Comparison of ENCODE assay signal across 29 cellular contexts in genomic region chr9:134635431-134636141, GRCh38. TPM values are rescaled to one million over a fixed set of nuclear protein-coding genes. Genes with fewer than 3 reads are reported as not detected.
DNase-seq lines count a peak whose midpoint lies in the region; ATAC-seq and TF ChIP-seq lines count a peak whose summit lies in the region.
"Had no signal": no experiment of that assay in that cellular context is flagged by ENCODE, and none has a peak within 500 bp of the region (broad histone marks: within the 10 kb centered on the region; RNA-seq: fewer than 3 reads in every experiment).

No MANE protein-coding gene starts in this region.

- H3K4me3 ChIP-seq in right atrium auricular region: no peak overlapping the region
- no peak overlapping the region for H3K4me3 ChIP-seq in right cardiac atrium (ENCODE audit: low read length)
- H3K4me3 ChIP-seq in neural progenitor cell: no peak overlapping the region
- H3K4me3 ChIP-seq: ascending aorta, dorsolateral prefrontal cortex, prostate gland, skin epidermis, upper lobe of left lung had no signal

- H3K9me3 Mint-ChIP-seq in neural progenitor cell: no peaks in the 10 kb centered on the region
- H3K9me3 Mint-ChIP-seq: activated CD4-positive, alpha-beta T cell treated with anti-CD3 and anti-CD28 coated beads, Interleukin-2, amount 10 ng/mL, durations not matched to agents 7 days and 5 days; activated T-helper 1 cell treated with anti-CD3 and anti-CD28 coated beads, Interleukin-12 subunit alpha, Interleukin-12 subunit beta, Interleukin-2, Interleukin-4 antibody, amounts not matched to agents 30 ng/mL and 10 ng/mL and 1 ng/mL, durations not matched to agents 14 hours and 24 hours and 36 hours had no signal

- peaks cover 0 to 3% of the 10 kb centered on the region in 2 donors for H3K4me1 ChIP-seq in right atrium auricular region
- no peaks in the 10 kb centered on the region for H3K4me1 ChIP-seq in right cardiac atrium (ENCODE audit: control insufficient read depth, insufficient read depth, low read length)
- H3K4me1 ChIP-seq in neural progenitor cell: peaks cover 3% of the 10 kb centered on the region
- H3K4me1 ChIP-seq: ascending aorta, Caco-2 had no signal

- no peak overlapping the region for H3K9ac ChIP-seq in neural progenitor cell

- H3K27me3 ChIP-seq in right atrium auricular region (no peaks in the 10 kb centered on the region), right cardiac atrium (ENCODE audit: control insufficient read depth, insufficient read depth) (no peaks in the 10 kb centered on the region), neural progenitor cell (no peaks in the 10 kb centered on the region)
- H3K27me3 ChIP-seq: ascending aorta, upper lobe of left lung had no signal

- H3K27me3 Mint-ChIP-seq in neural progenitor cell (ENCODE audit: insufficient read depth, low read depth): peaks cover 13% of the 10 kb centered on the region

- peaks cover 2% of the 10 kb centered on the region for H3F3A ChIP-seq in neural progenitor cell (ENCODE audit: low read depth)

- no peaks in the 10 kb centered on the region for H3K79me2 ChIP-seq in neural progenitor cell (ENCODE audit: low read depth)

- no peaks in the 10 kb centered on the region for H4K20me1 ChIP-seq in neural progenitor cell (ENCODE audit: low read depth)

- H3K4me3 Mint-ChIP-seq in neural progenitor cell: no peak overlapping the region
- H3K4me3 Mint-ChIP-seq: activated CD4-positive, alpha-beta T cell treated with anti-CD3 and anti-CD28 coated beads, Interleukin-2, amount 10 ng/mL, durations not matched to agents 7 days and 5 days; activated naive CD8-positive, alpha-beta T cell; activated T-helper 1 cell treated with anti-CD3 and anti-CD28 coated beads, Interleukin-12 subunit alpha, Interleukin-12 subunit beta, Interleukin-2, Interleukin-4 antibody, amounts not matched to agents 30 ng/mL and 10 ng/mL and 1 ng/mL, durations not matched to agents 14 hours and 24 hours and 36 hours; B cell had no signal

- H3K36me3 Mint-ChIP-seq in neural progenitor cell: no peaks in the 10 kb centered on the region
- H3K36me3 Mint-ChIP-seq: activated naive CD8-positive, alpha-beta T cell had no signal

- DNase-seq in Right ventricle myocardium superior: peak; percentile 9
- no peak for DNase-seq in right atrium auricular region (ENCODE audit: low spot score)
- peak; percentile 5 to 47 (median 37) for DNase-seq in right cardiac atrium
- DNase-seq in neural progenitor cell (ENCODE audit: low spot score): no peak
- no peak for DNase-seq in NCI-H2171 treated with DMSO at 0.1 percent for 48 hours (lab: John Stamatoyannopoulos, UW)
- no peak for DNase-seq in NCI-H748 treated with DMSO at 0.1 percent for 48 hours (lab: John Stamatoyannopoulos, UW)
- DNase-seq in RKO (ENCODE audit: low spot score): no peak
- DNase-seq: activated CD4-positive, alpha-beta T cell treated with anti-CD3 and anti-CD28 coated beads, Interleukin-2, amount 10 ng/mL, durations not matched to agents 7 days and 5 days; Caco-2; central memory CD4-positive, alpha-beta T cell; DMS79; GF-D8; Kasumi-1; midbrain; NCI-H187; NCI-H69; stimulated activated CD4-positive, alpha-beta T cell treated with anti-CD3 and anti-CD28 coated beads, Interleukin-1b, Interleukin-23, amount 100 ng/mL, for 48 hours had no signal

- no peaks in the 10 kb centered on the region for H3K36me3 ChIP-seq in right atrium auricular region
- no peaks in the 10 kb centered on the region for H3K36me3 ChIP-seq in neural progenitor cell
- H3K36me3 ChIP-seq: ascending aorta, prostate gland, upper lobe of left lung had no signal

- no peak overlapping the region for H2AFZ ChIP-seq in neural progenitor cell (replicated peaks)

- no peak for ATAC-seq in Right ventricle myocardium superior (ENCODE audit: poor library complexity)
- ATAC-seq in right cardiac atrium: no peak
- no peak for ATAC-seq in GM19397 (IDR thresholded peaks at IDR 0.05; ENCODE audit: unreplicated experiment)
- ATAC-seq: SK-N-SH treated with all-trans-retinoic acid at 6 μM for 48 hours had no signal

- intact Hi-C loops in Right ventricle myocardium superior (cut with DNase I) (no loop called here), right cardiac atrium (cut with DNase I) (no loop called here)

- no peak overlapping the region for H3K27ac ChIP-seq in right atrium auricular region
- no peak overlapping the region for H3K27ac ChIP-seq in right cardiac atrium (ENCODE audit: low read length)
- no peak overlapping the region for H3K27ac ChIP-seq in neural progenitor cell
- H3K27ac ChIP-seq: ascending aorta, dorsolateral prefrontal cortex, prostate gland, RWPE1, skin epidermis, upper lobe of left lung had no signal

- no peak overlapping the region for H3K4me2 ChIP-seq in neural progenitor cell

- TF ChIP-seq CTCF in right atrium auricular region (IDR thresholded peaks at IDR 0.05) (no peak), neural progenitor cell (IDR thresholded peaks at IDR 0.05) (no peak)

- H3K4me1 Mint-ChIP-seq in neural progenitor cell: peaks cover 14% of the 10 kb centered on the region
- H3K4me1 Mint-ChIP-seq: activated CD4-positive, alpha-beta T cell treated with anti-CD3 and anti-CD28 coated beads, Interleukin-2, amount 10 ng/mL, durations not matched to agents 7 days and 5 days had no signal

- H3K9me3 ChIP-seq in right atrium auricular region (no peaks in the 10 kb centered on the region), right cardiac atrium (ENCODE audit: control insufficient read depth, low read length) (no peaks in the 10 kb centered on the region), neural progenitor cell (ENCODE audit: low read depth) (no peaks in the 10 kb centered on the region)
- H3K9me3 ChIP-seq: ascending aorta, Caco-2, prostate gland, upper lobe of left lung had no signal

- H3K27ac Mint-ChIP-seq in neural progenitor cell: peak overlapping the region; percentile 33
- H3K27ac Mint-ChIP-seq: activated CD4-positive, alpha-beta T cell treated with anti-CD3 and anti-CD28 coated beads, Interleukin-2, amount 10 ng/mL, durations not matched to agents 7 days and 5 days; activated naive CD8-positive, alpha-beta T cell; activated T-helper 1 cell treated with anti-CD3 and anti-CD28 coated beads, Interleukin-12 subunit alpha, Interleukin-12 subunit beta, Interleukin-2, Interleukin-4 antibody, amounts not matched to agents 30 ng/mL and 10 ng/mL and 1 ng/mL, durations not matched to agents 14 hours and 24 hours and 36 hours; B cell had no signal

- 92% methylated on average over 15 of the region's 15 CpGs for WGBS in right cardiac atrium

RNA-seq across cellular contexts. Expression of gene COL5A1, which starts 6.0 kb away (rescaled TPM):
- total RNA-seq in Right ventricle myocardium superior: 12.7 TPM
- total RNA-seq in right atrium auricular region: 10 to 100 TPM; 10.9 to 22.0 TPM
- total RNA-seq in right cardiac atrium: 10 to 100 TPM; 16.0 to 35.8 (median 26.1) TPM
- polyA plus RNA-seq in right cardiac atrium: 15.4 TPM
- 6.1 and 14.2 TPM in 2 replicates for total RNA-seq in neural progenitor cell (ENCODE audit: low replicate concordance)
- total RNA-seq: activated T-helper 1 cell treated with anti-CD3 and anti-CD28 coated beads, Interleukin-12 subunit alpha, Interleukin-12 subunit beta, Interleukin-2, Interleukin-4 antibody, amounts not matched to agents 30 ng/mL and 10 ng/mL and 1 ng/mL, durations not matched to agents 14 hours and 24 hours and 36 hours; B cell had no signal
- polyA plus RNA-seq: neural cell had no signal

Comparison
In these comparisons a context has a peak if more than half of its experiments do, and no peak if none do; other contexts are left out.
1. DNase-seq: peak in Right ventricle myocardium superior (single experiment) and right cardiac atrium (3 of 3); none in right atrium auricular region (single experiment), neural progenitor cell (single experiment), NCI-H2171 treated with DMSO at 0.1 percent for 48 hours (single experiment), NCI-H748 treated with DMSO at 0.1 percent for 48 hours (single experiment) and RKO (single experiment).